Comparison of ENCODE assay signal across 8 cellular contexts in genomic region chr11:2533642-2534115, GRCh38.
DNase-seq lines count a peak whose midpoint lies in the region; ATAC-seq and TF ChIP-seq lines count a peak whose summit lies in the region.

No MANE protein-coding gene starts in this region.

- no peak for TF ChIP-seq CTCF in tibial artery (IDR thresholded peaks at IDR 0.05)

- peak overlapping the region; percentile 97 for H4K91ac ChIP-seq in mesenchymal stem cell (ENCODE audit: low read length)

- H2BK15ac ChIP-seq in mesenchymal stem cell (ENCODE audit: low read depth, poor library complexity, severe bottlenecking): no peak overlapping the region

- H3K4me1 Mint-ChIP-seq in activated naive CD4-positive, alpha-beta T cell treated with anti-CD3 and anti-CD28 coated beads for 36 hours (ENCODE audit: low read depth): peaks cover 15% of the 10 kb centered on the region

- CTCF ChIA-PET in activated naive CD4-positive, alpha-beta T cell treated with anti-CD3 and anti-CD28 coated beads for 36 hours (lab: Charles Lee): interaction anchor here (0.7 to 8.7 kb wide), 22 partner anchors 10 to 561 kb away, joined by 3 to 280 read pairs (median 4); partner anchors contain the start of genes C11orf21, CDKN1C, PHLDA2 and TSPAN32

- no peak overlapping the region for H2AFZ ChIP-seq in mesenchymal stem cell (ENCODE audit: low read depth, low read length)

- H3K4me1 ChIP-seq in duodenal mucosa (ENCODE audit: control insufficient read depth in 1 of 2, insufficient read depth in 2 of 2, low read length in 2 of 2) (peaks cover 37 to 43% of the 10 kb centered on the region in 2 donors), mesenchymal stem cell (ENCODE audit: control insufficient read depth, insufficient read depth, low read depth, low read length) (peaks cover 30% of the 10 kb centered on the region), tibial artery (peaks cover 0 to 10% (median 5%) of the 10 kb centered on the region in 4 donors)

- no peaks in the 10 kb centered on the region for H3K36me3 Mint-ChIP-seq in activated naive CD4-positive, alpha-beta T cell treated with anti-CD3 and anti-CD28 coated beads for 36 hours (ENCODE audit: low read depth)

- DNase-seq in activated naive CD4-positive, alpha-beta T cell treated with anti-CD3 and anti-CD28 coated beads for 36 hours: peak; percentile 35
- DNase-seq in activated naive CD4-positive, alpha-beta T cell (lab: John Stamatoyannopoulos, UW): no peak
- peak; percentile 4 for DNase-seq in SIG-M5 (lab: John Stamatoyannopoulos, UW)
- peak; percentile 93 for DNase-seq in mesenchymal stem cell
- peak; percentile 62 to 81 for DNase-seq in tibial artery

- H3K9me3 Mint-ChIP-seq in activated naive CD4-positive, alpha-beta T cell treated with anti-CD3 and anti-CD28 coated beads for 36 hours: no peaks in the 10 kb centered on the region

- peak overlapping the region; percentile 28 to 95 for H2BK12ac ChIP-seq in mesenchymal stem cell (ENCODE audit: low read length in 2 of 2)

- H3K27ac Mint-ChIP-seq in activated naive CD4-positive, alpha-beta T cell treated with anti-CD3 and anti-CD28 coated beads for 36 hours: no peak overlapping the region

- H3K27me3 Mint-ChIP-seq in activated naive CD4-positive, alpha-beta T cell treated with anti-CD3 and anti-CD28 coated beads for 36 hours (ENCODE audit: low read depth): no peaks in the 10 kb centered on the region

- H3K4me2 ChIP-seq in mesenchymal stem cell (ENCODE audit: low read length, poor library complexity, severe bottlenecking): peak overlapping the region; percentile 34

- peaks cover 0 to 16% of the 10 kb centered on the region in 2 donors for H3K36me3 ChIP-seq in duodenal mucosa (ENCODE audit: control insufficient read depth in 1 of 2, insufficient read depth in 2 of 2, low read length in 2 of 2)
- H3K36me3 ChIP-seq in mesenchymal stem cell (ENCODE audit: control insufficient read depth in 1 of 2, insufficient read depth in 2 of 2, low read depth in 1 of 2, low read length in 2 of 2): no peaks in the 10 kb centered on the region
- no peaks in the 10 kb centered on the region for H3K36me3 ChIP-seq in tibial artery

- H4K8ac ChIP-seq in mesenchymal stem cell (ENCODE audit: low read length): peak overlapping the region; percentile 69

- H2BK120ac ChIP-seq in mesenchymal stem cell (ENCODE audit: low read depth, low read length): peak overlapping the region; percentile 84

- H3K79me1 ChIP-seq in mesenchymal stem cell (replicated peaks; ENCODE audit: low read length, poor library complexity, severe bottlenecking): no peaks in the 10 kb centered on the region

- no peaks in the 10 kb centered on the region for H3K27me3 ChIP-seq in duodenal mucosa (ENCODE audit: control insufficient read depth in 1 of 2, insufficient read depth in 2 of 2, low read length in 2 of 2)
- peaks cover 21 to 53% of the 10 kb centered on the region in 2 experiments for H3K27me3 ChIP-seq in mesenchymal stem cell (ENCODE audit: control insufficient read depth in 1 of 2, insufficient read depth in 1 of 2, low read length in 2 of 2)
- peaks cover 0 to 36% of the 10 kb centered on the region in 2 donors for H3K27me3 ChIP-seq in tibial artery

- H3K14ac ChIP-seq in mesenchymal stem cell (ENCODE audit: low read length in 2 of 2): peak overlapping the region in 1 of 2 experiments; percentile 16

- H3K9ac ChIP-seq in duodenal mucosa (ENCODE audit: low read depth in 1 of 2, low read length in 2 of 2) (peak overlapping the region; percentile 36 to 47), mesenchymal stem cell (ENCODE audit: low read length) (peak overlapping the region; percentile 78)

- WGBS in mesenchymal stem cell: 9% methylated on average over 18 of the region's 18 CpGs

- H3K4ac ChIP-seq in mesenchymal stem cell (ENCODE audit: low read depth in 1 of 2, low read length in 2 of 2): peak overlapping the region; percentile 95 to 98

- intact Hi-C loops in activated naive CD4-positive, alpha-beta T cell treated with anti-CD3 and anti-CD28 coated beads for 36 hours (cut with micrococcal nuclease): loop anchor here (1.0 to 10.0 kb wide), 3 partner anchors 339 to 359 kb away; no protein-coding TSS in a partner anchor
- intact Hi-C loops in tibial artery (cut with DNase I; ENCODE audit: low total_unique reads): loop anchor here (1.0 to 5.0 kb wide), 2 partner anchors 159 to 355 kb away; no protein-coding TSS in a partner anchor

- H2BK5ac ChIP-seq in mesenchymal stem cell (ENCODE audit: low read depth, low read length, poor library complexity, severe bottlenecking): peak overlapping the region; percentile 75

- H2AK5ac ChIP-seq in mesenchymal stem cell (ENCODE audit: low read length, severe bottlenecking): peak overlapping the region; percentile 0

- H3K4me3 ChIP-seq in duodenal mucosa (ENCODE audit: low read depth in 1 of 2, low read length in 2 of 2) (peak overlapping the region in 1 of 2 donors; percentile 51), mesenchymal stem cell (ENCODE audit: insufficient read depth in 1 of 2, low read depth in 1 of 2, low read length in 2 of 2) (peak overlapping the region in 1 of 2 experiments; percentile 59), tibial artery (no peak overlapping the region)

- no peak overlapping the region for H3K27ac ChIP-seq in duodenal mucosa (ENCODE audit: low read depth, low read length)
- peak overlapping the region; percentile 93 for H3K27ac ChIP-seq in mesenchymal stem cell (ENCODE audit: low read length, poor library complexity, severe bottlenecking)
- no peak overlapping the region for H3K27ac ChIP-seq in tibial artery

- H3K23ac ChIP-seq in mesenchymal stem cell (ENCODE audit: low read length in 2 of 2): no peak overlapping the region

- ATAC-seq in HG03342 (IDR thresholded peaks at IDR 0.05; ENCODE audit: unreplicated experiment): no peak
- ATAC-seq in GM19023 (IDR thresholded peaks at IDR 0.05; ENCODE audit: unreplicated experiment): no peak

- H3K9me3 ChIP-seq in duodenal mucosa (ENCODE audit: control insufficient read depth in 1 of 2, low read length in 2 of 2): no peaks in the 10 kb centered on the region
- H3K9me3 ChIP-seq in mesenchymal stem cell (ENCODE audit: control insufficient read depth, low read length): no peaks in the 10 kb centered on the region
- H3K9me3 ChIP-seq in tibial artery: no peaks in the 10 kb centered on the region

- peak overlapping the region; percentile 15 to 89 for H3K18ac ChIP-seq in mesenchymal stem cell (ENCODE audit: low read depth in 1 of 2, low read length in 2 of 2)

- H3K4me3 Mint-ChIP-seq in activated naive CD4-positive, alpha-beta T cell treated with anti-CD3 and anti-CD28 coated beads for 36 hours: no peak overlapping the region

Comparison
In these comparisons a context has a peak if more than half of its experiments do, and no peak if none do; other contexts are left out.
1. DNase-seq: peak in activated naive CD4-positive, alpha-beta T cell treated with anti-CD3 and anti-CD28 coated beads for 36 hours (single experiment), SIG-M5 (single experiment), mesenchymal stem cell (single experiment) and tibial artery (2 of 2); none in activated naive CD4-positive, alpha-beta T cell (0 of 4).